ENCODE assay signal across 9 cellular contexts in the genomic region with DNA sequence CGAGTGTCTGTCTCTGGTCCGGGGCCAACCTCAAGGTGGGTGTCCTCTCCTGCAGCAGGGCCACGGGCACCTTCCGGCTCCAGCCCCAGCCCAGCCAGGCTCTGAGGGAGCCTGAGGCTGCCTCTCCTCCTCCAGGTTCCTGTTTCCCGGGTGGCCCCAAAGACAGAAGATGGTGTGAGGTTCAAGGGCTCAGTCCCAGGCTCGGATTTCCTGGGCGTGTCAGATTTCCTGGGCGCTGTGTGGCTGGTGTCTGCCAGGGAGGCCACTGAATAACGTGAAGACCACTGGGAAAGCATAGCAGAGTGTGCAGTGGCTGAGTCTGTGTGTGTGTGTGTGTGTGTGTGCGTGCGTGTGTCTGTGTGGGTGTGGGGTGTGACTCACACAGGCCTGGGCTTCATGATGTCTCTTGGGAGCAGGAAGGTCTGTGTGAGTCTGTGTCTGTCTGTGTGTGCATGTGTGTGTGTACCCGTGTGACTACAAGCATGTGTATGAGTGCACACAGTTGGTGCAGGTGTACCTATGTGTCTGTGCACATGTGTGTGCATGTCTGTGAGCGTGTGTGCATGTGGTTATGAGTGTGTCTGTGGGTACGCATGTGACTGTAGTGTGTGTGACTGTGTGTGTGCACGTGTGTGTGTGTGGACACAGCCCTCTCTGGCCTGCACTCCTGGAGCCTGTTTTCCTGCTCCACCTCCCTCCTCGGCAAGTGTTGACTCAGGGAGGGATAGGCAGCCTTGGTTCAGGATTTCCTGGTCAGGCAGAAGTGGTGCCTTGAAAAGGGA. TPM values are rescaled to one million over a fixed set of nuclear protein-coding genes. Genes with fewer than 3 reads are reported as not detected.
DNase-seq lines count a peak whose midpoint lies in the region; ATAC-seq and TF ChIP-seq lines count a peak whose summit lies in the region.
"Had no signal": no experiment of that assay in that cellular context is flagged by ENCODE, and none has a peak within 500 bp of the region (broad histone marks: within the 10 kb centered on the region; RNA-seq: fewer than 3 reads in every experiment).

No MANE protein-coding gene starts in this region.

- TF ChIP-seq CTCF in thoracic aorta (IDR thresholded peaks at IDR 0.05): no peak

- in situ Hi-C loops in T47D (cut with HindIII; ENCODE audit: low pct_unique_long_range_greater_than_20kb, low sequenced_read_pairs): no loop called here

- ATAC-seq in thoracic aorta (ENCODE audit: insufficient number of reproducible peaks, low FRiP score, low read depth) (no peak), GM21576 (IDR thresholded peaks at IDR 0.05; ENCODE audit: unreplicated experiment) (no peak)

- no peak overlapping the region for H3K4me3 ChIP-seq in thoracic aorta

- H3K4me1 ChIP-seq in thoracic aorta (ENCODE audit: control insufficient read depth in 1 of 2, low read depth in 2 of 2): peaks cover 7 to 9% of the 10 kb centered on the region in 2 donors

- no peak overlapping the region for H3K27ac ChIP-seq in thoracic aorta
- H3K27ac ChIP-seq: KMS-11 had no signal

- H3K36me3 ChIP-seq in thoracic aorta: no peaks in the 10 kb centered on the region

- no peaks in the 10 kb centered on the region for H3K9me3 ChIP-seq in thoracic aorta

- DNase-seq in ELR (ENCODE audit: low read depth) (peak; percentile 64), NCI-H460 (ENCODE audit: extremely low read depth, low read depth) (peak; percentile 7), T47D (ENCODE audit: low read depth in 1 of 2, low spot score in 1 of 2) (peak; percentile 69 to 71), mucosa of gallbladder (ENCODE audit: low spot score) (peak; percentile 75), thoracic aorta (ENCODE audit: low spot score) (peak; percentile 18), epidermal melanocyte (ENCODE audit: insufficient read length, low spot score) (no peak)
- no peak for DNase-seq in NK-92 treated with Interleukin-12 subunit alpha and Interleukin-12 subunit beta, amount 100 ng/mL, for 24 hours (lab: John Stamatoyannopoulos, UW)

- H3K27me3 ChIP-seq in thoracic aorta (replicated peaks; ENCODE audit: insufficient read depth): no peaks in the 10 kb centered on the region

RNA-seq across cellular contexts. Expression of gene CEBPA, which starts 28.3 kb away (rescaled TPM):
- total RNA-seq in NCI-H460 (2014; rRNA removed; shearing (Covaris generic)): 6.3 and 6.5 TPM in 2 replicates
- polyA plus RNA-seq in NCI-H460 (2014; cell fraction: nucleus; rRNA removed): 6.0 and 6.5 TPM in 2 replicates
- total RNA-seq in mucosa of gallbladder (22.2 TPM), thoracic aorta (1 to 10 TPM; 4.7 to 4.9 TPM)

RNA-seq across cellular contexts. Expression of gene SLC7A10, which starts 48.4 kb away (rescaled TPM):
- not detected in 2 replicates for total RNA-seq in NCI-H460 (2014; rRNA removed; shearing (Covaris generic))
- polyA plus RNA-seq in NCI-H460 (2014; cell fraction: nucleus; rRNA removed): not detected in 2 replicates
- total RNA-seq in mucosa of gallbladder (not detected), thoracic aorta (not detected)

Comparison
In these comparisons a context has a peak if more than half of its experiments do, and no peak if none do; other contexts are left out.
1. DNase-seq: peak in ELR (single experiment), NCI-H460 (single experiment), T47D (2 of 2), mucosa of gallbladder (single experiment) and thoracic aorta (single experiment); none in NK-92 treated with Interleukin-12 subunit alpha and Interleukin-12 subunit beta, amount 100 ng/mL, for 24 hours (single experiment) and epidermal melanocyte (single experiment).